ENCODE assay signal across 8 cellular contexts in the genomic region with DNA sequence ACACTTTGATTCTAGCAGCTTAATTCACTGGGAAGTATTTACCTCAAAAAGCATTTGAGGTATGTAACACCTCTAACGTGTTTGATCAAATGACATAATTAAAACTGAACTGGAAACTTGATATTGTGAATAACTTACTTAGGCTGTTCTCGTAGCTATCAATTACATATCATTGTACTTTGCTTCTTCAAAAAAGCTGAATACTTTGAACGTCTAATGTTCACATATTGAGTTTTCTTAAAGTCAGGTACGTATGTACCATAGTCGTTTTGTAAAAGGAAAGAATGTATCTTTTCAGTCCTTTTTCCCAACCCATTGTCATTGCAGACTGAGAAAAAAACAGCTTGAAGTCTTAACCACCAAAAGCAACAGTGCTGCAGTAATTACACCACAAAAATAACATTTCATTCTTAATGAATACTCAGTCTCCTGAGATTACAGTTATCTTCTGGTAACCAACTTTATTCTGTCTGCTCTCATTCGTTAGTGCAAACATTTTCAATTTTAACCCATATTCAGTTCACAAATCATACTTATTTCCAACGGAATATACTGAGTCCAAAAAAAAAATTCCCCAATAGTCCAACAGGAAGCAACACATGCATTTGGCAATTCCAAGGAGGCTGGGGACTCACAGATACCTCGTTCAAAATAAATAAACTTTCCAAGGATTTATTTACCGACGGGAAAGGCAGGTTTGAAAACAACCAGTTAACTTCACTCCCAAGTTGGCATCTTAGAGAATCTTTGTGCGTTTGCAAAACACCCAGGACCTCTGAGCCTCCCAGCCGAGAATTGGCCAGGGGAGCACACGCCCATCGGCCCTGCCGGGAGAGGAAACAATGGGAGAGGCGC. TPM values are rescaled to one million over a fixed set of nuclear protein-coding genes. Genes with fewer than 3 reads are reported as not detected.
DNase-seq lines count a peak whose midpoint lies in the region; ATAC-seq and TF ChIP-seq lines count a peak whose summit lies in the region.

No MANE protein-coding gene starts in this region.

- ATAC-seq in GM21717 (IDR thresholded peaks at IDR 0.05; ENCODE audit: unreplicated experiment), result peak; percentile 10

- H3K9me3 ChIP-seq in BLaER1 (no peaks in the 10 kb centered on the region), esophagus muscularis mucosa (no peaks in the 10 kb centered on the region), ovary (no peaks in the 10 kb centered on the region)

- intact Hi-C loops in esophagus muscularis mucosa (cut with DNase I), result no loop called here
- intact Hi-C loops in ovary (cut with DNase I), result no loop called here

- peaks cover 4% of the 10 kb centered on the region; the same call in 1 of the 2 replicates for H3K4me1 ChIP-seq in BLaER1
- peaks cover 23 to 62% (median 54%) of the 10 kb centered on the region in 4 donors for H3K4me1 ChIP-seq in esophagus muscularis mucosa
- peaks cover 3% of the 10 kb centered on the region for H3K4me1 ChIP-seq in ovary (ENCODE audit: insufficient read depth)

- H3K27me3 ChIP-seq in BLaER1 (peaks cover 69% of the 10 kb centered on the region), esophagus muscularis mucosa (no peaks in the 10 kb centered on the region), ovary (no peaks in the 10 kb centered on the region)

- H3K36me3 ChIP-seq in BLaER1 (no peaks in the 10 kb centered on the region), esophagus muscularis mucosa (no peaks in the 10 kb centered on the region), ovary (no peaks in the 10 kb centered on the region)

- 17% methylated on average over 15 of the region's 16 CpGs for WGBS in esophagus muscularis mucosa
- 25 to 30% (median 26%) methylated on average over 15 to 16 of the region's 16 CpGs for WGBS in ovary, 3 donors

- peaks cover 17% of the 10 kb centered on the region; the same call in 1 of the 2 replicates for H4K20me1 ChIP-seq in BLaER1

- TF ChIP-seq CTCF in esophagus muscularis mucosa (IDR thresholded peaks at IDR 0.05) (no peak), ovary (IDR thresholded peaks at IDR 0.05) (no peak)

- H3K27ac ChIP-seq in BLaER1 (no peak overlapping the region), esophagus muscularis mucosa (replicated peaks in 1 of 4) (peak overlapping the region; percentile 89 to 94 (median 94)), ovary (peak overlapping the region in 1 of 2 donors; percentile 79)

- H3K4me3 ChIP-seq in BLaER1 (peak overlapping the region; percentile 72; the same call in 1 of the 2 replicates), esophagus muscularis mucosa (peak overlapping the region; percentile 82 to 89 (median 86)), ovary (peak overlapping the region; percentile 67)

- DNase-seq in RPMI7951 (ENCODE audit: low read depth), result peak; percentile 33
- DNase-seq in esophagus muscularis mucosa (ENCODE audit: extremely low spot score), result no peak
- peak in 2 of 5 donors; percentile 16 to 23 for DNase-seq in ovary
- DNase-seq in OCI-M2 (lab: John Stamatoyannopoulos, UW; ENCODE audit: unreplicated experiment), result no peak
- DNase-seq in activated CD4-positive, CD25-positive, alpha-beta regulatory T cell (lab: John Stamatoyannopoulos, UW), result no peak
- DNase-seq in medulla oblongata (ENCODE audit: extremely low spot score), result no peak

- TF ChIP-seq EP300 in esophagus muscularis mucosa (IDR thresholded peaks at IDR 0.05) (no peak), ovary (IDR thresholded peaks at IDR 0.05) (no peak)

- H3K9ac ChIP-seq in BLaER1, result no peak overlapping the region

- TF ChIP-seq POLR2A in esophagus muscularis mucosa (IDR thresholded peaks at IDR 0.05; ENCODE audit: low read depth) (no peak), ovary (IDR thresholded peaks at IDR 0.05) (no peak)

- peak overlapping the region; percentile 96 for H3K4me2 ChIP-seq in BLaER1

RNA-seq across cellular contexts. Expression of a gene that starts 1.1 kb away (rescaled TPM):
- total RNA-seq in RPMI7951 (2014; rRNA removed; shearing (Covaris generic)), result 131 and 163 TPM in 2 replicates
- total RNA-seq in esophagus muscularis mucosa, result 10 to 100 TPM; 23.2 to 32.3 (median 29.8) TPM
- total RNA-seq in ovary, result 10 to 100 TPM in 2 of 7 donors, 1 to 10 TPM in 5; 6.7 to 15.3 (median 9.4) TPM
- polyA plus RNA-seq in ovary, result 10 to 100 TPM in 1 of 2 donors, 1 to 10 TPM in 1; 6.5 to 18.0 TPM
